ENCODE assay signal across 8 cellular contexts in genomic region chr10:91198781-91199180, GRCh38.
DNase-seq lines count a peak whose midpoint lies in the region; ATAC-seq lines count a peak whose summit lies in the region.

No MANE protein-coding gene starts in this region.

- DNase-seq in CD1c-positive myeloid dendritic cell (ENCODE audit: extremely low spot score) (peak; percentile 51), amniotic epithelial cell (ENCODE audit: low read depth) (peak; percentile 94), medulla oblongata (ENCODE audit: extremely low spot score) (peak; percentile 50), anterior cingulate cortex (lab: John Stamatoyannopoulos, UW) (no peak), NCI-H2107 (lab: John Stamatoyannopoulos, UW) (no peak), NK-92 (lab: John Stamatoyannopoulos, UW; ENCODE audit: unreplicated experiment) (no peak)

- ATAC-seq in GM19397 (IDR thresholded peaks at IDR 0.05; ENCODE audit: unreplicated experiment), result peak; percentile 46
- ATAC-seq in HG03442 (IDR thresholded peaks at IDR 0.05; ENCODE audit: unreplicated experiment), result peak; percentile 69

Comparison
In these comparisons a context has a peak if more than half of its experiments do, and no peak if none do; other contexts are left out.
1. DNase-seq: peak in CD1c-positive myeloid dendritic cell (single experiment), amniotic epithelial cell (single experiment) and medulla oblongata (single experiment); none in anterior cingulate cortex (0 of 58), NCI-H2107 (single experiment) and NK-92 (single experiment).